Comparison of ENCODE assay signal across 15 cellular contexts in the genomic region with DNA sequence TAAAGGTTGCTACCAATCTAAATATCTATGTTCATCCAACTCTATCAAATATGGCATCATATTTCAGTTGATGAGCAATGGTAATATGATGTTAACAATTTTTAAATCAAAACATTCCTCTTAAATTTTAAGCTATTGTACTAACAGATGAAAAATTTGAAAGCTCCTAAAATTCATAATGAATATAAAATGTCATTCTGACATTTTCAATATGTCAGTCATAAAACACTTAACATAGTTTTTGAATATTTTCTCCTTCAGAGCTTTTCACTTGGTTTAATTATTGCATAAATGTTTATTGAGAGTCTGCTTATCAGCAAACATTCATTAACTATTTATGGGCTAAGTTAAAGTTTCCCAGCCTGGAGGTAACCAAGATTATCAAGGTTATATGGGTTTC. TPM values are rescaled to one million over a fixed set of nuclear protein-coding genes. Genes with fewer than 3 reads are reported as not detected.
DNase-seq lines count a peak whose midpoint lies in the region; ATAC-seq, FAIRE-seq and TF ChIP-seq lines count a peak whose summit lies in the region.
"Had no signal": no experiment of that assay in that cellular context is flagged by ENCODE, and none has a peak within 500 bp of the region (broad histone marks: within the 10 kb centered on the region; RNA-seq: fewer than 3 reads in every experiment).

No MANE protein-coding gene starts in this region.

- H3K27me3 ChIP-seq in GM23248 (replicated peaks; ENCODE audit: insufficient read depth) (no peaks in the 10 kb centered on the region), tibial artery (no peaks in the 10 kb centered on the region)
- H3K27me3 ChIP-seq: BLaER1 treated with 17β-estradiol and CSF1 and Interleukin-3, amounts not matched to agents 10 nM and 100 nM had no signal

- no peak for ATAC-seq in HG03520 (IDR thresholded peaks at IDR 0.05; ENCODE audit: unreplicated experiment)
- ATAC-seq: HCT116 had no signal

- H3K9me2 ChIP-seq in GM23248 (ENCODE audit: insufficient read depth): no peaks in the 10 kb centered on the region

- no peak overlapping the region for H2AFZ ChIP-seq in GM23248

- in situ Hi-C loops in GM23248 (cut with MboI): no loop called here

- no peaks in the 10 kb centered on the region for H3K9me3 ChIP-seq in GM23248 (ENCODE audit: low read depth)
- no peaks in the 10 kb centered on the region for H3K9me3 ChIP-seq in tibial artery

- H3K36me3 ChIP-seq in GM23248 (ENCODE audit: low read depth) (no peaks in the 10 kb centered on the region), tibial artery (no peaks in the 10 kb centered on the region)
- H3K36me3 ChIP-seq: BLaER1 treated with 17β-estradiol and CSF1 and Interleukin-3, amounts not matched to agents 10 nM and 100 nM had no signal

- H3F3A ChIP-seq in GM23248 (ENCODE audit: insufficient read depth): peaks cover 30% of the 10 kb centered on the region

- H3K9ac ChIP-seq in GM23248: no peak overlapping the region
- H3K9ac ChIP-seq: BLaER1 treated with 17β-estradiol and CSF1 and Interleukin-3, amounts not matched to agents 10 nM and 100 nM had no signal

- no peaks in the 10 kb centered on the region; the same call in 1 of the 2 replicates for H4K20me1 ChIP-seq in GM23248 (ENCODE audit: insufficient read depth)
- H4K20me1 ChIP-seq: BLaER1 treated with 17β-estradiol and CSF1 and Interleukin-3, amounts not matched to agents 10 nM and 100 nM had no signal

- H3K79me2 ChIP-seq in GM23248 (ENCODE audit: insufficient read depth): peaks cover 100% of the 10 kb centered on the region

- H3K27ac ChIP-seq in GM23248: no peak overlapping the region
- peak overlapping the region; percentile 54 to 57 for H3K27ac ChIP-seq in tibial artery
- H3K27ac ChIP-seq: BLaER1 treated with 17β-estradiol and CSF1 and Interleukin-3, amounts not matched to agents 10 nM and 100 nM; HL-60 had no signal

- intact Hi-C loops in tibial artery (cut with DNase I; ENCODE audit: low total_unique reads): no loop called here

- H3K4me3 ChIP-seq in GM23248: no peak overlapping the region
- H3K4me3 ChIP-seq in tibial artery: no peak overlapping the region
- H3K4me3 ChIP-seq: BLaER1 treated with 17β-estradiol and CSF1 and Interleukin-3, amounts not matched to agents 10 nM and 100 nM had no signal

- DNase-seq in GM23248: no peak
- DNase-seq in RCC 7860 (ENCODE audit: low spot score): no peak
- no peak for DNase-seq in tibial artery
- DNase-seq in kidney tubule cell (ENCODE audit: low spot score): no peak
- no peak for DNase-seq in NCI-H2196 (lab: John Stamatoyannopoulos, UW; ENCODE audit: unreplicated experiment)
- DNase-seq: 8988T; ACHN; CD4-positive, CD25-positive, alpha-beta regulatory T cell; DMS53; GF-D8 had no signal

- peak overlapping the region; percentile 10 for H3K4me2 ChIP-seq in GM23248 (ENCODE audit: unreplicated experiment)
- H3K4me2 ChIP-seq: BLaER1 treated with 17β-estradiol and CSF1 and Interleukin-3, amounts not matched to agents 10 nM and 100 nM had no signal

- no peak for TF ChIP-seq CTCF in tibial artery (IDR thresholded peaks at IDR 0.05)

- H3K4me1 ChIP-seq in GM23248 (ENCODE audit: insufficient read depth): peaks cover 42% of the 10 kb centered on the region
- peaks cover 0 to 68% (median 5%) of the 10 kb centered on the region in 4 donors for H3K4me1 ChIP-seq in tibial artery
- H3K4me1 ChIP-seq: BLaER1 treated with 17β-estradiol and CSF1 and Interleukin-3, amounts not matched to agents 10 nM and 100 nM had no signal

- FAIRE-seq in RCC 7860 (lab: Jason Lieb, UNC): peak; percentile 5
- peak; percentile 30 for FAIRE-seq in islet of Langerhans (lab: Jason Lieb, UNC)

RNA-seq across cellular contexts. Expression of gene ARSJ, which starts 11.8 kb away (rescaled TPM):
- total RNA-seq in GM23248 (2014; rRNA removed; shearing (Covaris generic)): 31.7 and 32.2 TPM in 2 replicates
- polyA plus RNA-seq in GM23248 (2016; fragmentation: Nextera tagmentation; extraction: Ambion mirVana): 32.6 and 33.7 TPM in 2 replicates
- total RNA-seq: CD4-positive, CD25-positive, alpha-beta regulatory T cell had no signal
- polyA plus RNA-seq: CD4-positive, CD25-positive, alpha-beta regulatory T cell had no signal
